Comparison of ENCODE assay signal across 23 cellular contexts in the genomic region with DNA sequence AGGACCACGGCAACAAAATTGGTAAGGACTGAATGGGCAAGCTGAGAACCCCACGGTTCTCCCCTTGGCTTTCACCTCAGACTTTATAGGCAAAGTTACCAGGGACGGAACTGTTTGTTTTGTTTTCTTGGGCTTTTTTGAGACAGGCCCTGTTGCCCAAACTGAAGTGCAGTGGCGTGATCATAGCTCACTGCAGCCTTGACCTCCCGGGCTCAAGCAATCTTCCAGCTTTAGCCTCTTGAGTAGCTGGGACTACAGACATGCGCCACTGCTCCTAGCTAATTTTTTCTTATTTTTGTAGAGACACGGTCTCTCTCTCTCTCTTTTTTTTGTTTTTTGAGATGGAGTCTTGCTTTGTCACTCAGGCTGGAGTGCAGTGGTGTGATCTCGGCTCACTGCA.
A peak's percentile ranks its signal among the peaks of the same experiment; 100 is the strongest.
DNase-seq lines count a peak whose midpoint lies in the region; ATAC-seq, FAIRE-seq and TF ChIP-seq lines count a peak whose summit lies in the region.
"Had no signal": no experiment of that assay in that cellular context is flagged by ENCODE, and none has a peak within 500 bp of the region (broad histone marks: within the 10 kb centered on the region; RNA-seq: fewer than 3 reads in every experiment).

No MANE protein-coding gene starts in this region.

- CTCF ChIA-PET in activated CD8-positive, alpha-beta T cell treated with anti-CD3 and anti-CD28 coated beads for 36 hours (lab: Charles Lee), result interaction anchor here (0.9 to 5.7 kb wide), 2 partner anchors 14 to 191 kb away, joined by 3 to 74 read pairs; no protein-coding TSS in a partner anchor
- CTCF ChIA-PET in activated CD8-positive, alpha-beta T cell treated with anti-CD3 and anti-CD28 coated beads, Interleukin-2, amount 10 ng/mL, durations not matched to agents 7 days and 5 days (lab: Charles Lee), result interaction anchor here (1.4 to 8.9 kb wide), 3 partner anchors 26 to 191 kb away, joined by 3 to 109 read pairs (median 6); no protein-coding TSS in a partner anchor
- CTCF ChIA-PET in WTC11 (lab: Charles Lee), result interaction anchor here (2.2 to 5.1 kb wide), 2 partner anchors 65 to 191 kb away, joined by 23 to 126 read pairs; no protein-coding TSS in a partner anchor
- CTCF ChIA-PET in HepG2 (lab: Yijun Ruan, JAX; ENCODE audit: low intra/inter-chr PET ratio, low total read pairs), result interaction anchor here (2.4 kb wide), 1 partner anchor 191 kb away, joined by 28 read pairs; no protein-coding TSS in a partner anchor

- H3K4me1 ChIP-seq in ovary (ENCODE audit: insufficient read depth), result peaks cover 7% of the 10 kb centered on the region
- peaks cover 4% of the 10 kb centered on the region for H3K4me1 ChIP-seq in HepG2 (ENCODE audit: insufficient read depth, low read length)
- H3K4me1 ChIP-seq: BLaER1, Caco-2, HAP-1 had no signal

- no peaks in the 10 kb centered on the region for H3K79me2 ChIP-seq in HepG2 (ENCODE audit: insufficient read depth, low read length)

- H3K4me2 ChIP-seq in HepG2 (ENCODE audit: low read depth, low read length), result no peak overlapping the region
- H3K4me2 ChIP-seq: BLaER1 had no signal

- intact Hi-C loops in activated CD8-positive, alpha-beta T cell treated with anti-CD3 and anti-CD28 coated beads for 36 hours (cut with micrococcal nuclease), result no loop called here
- intact Hi-C loops in ovary (cut with DNase I), result loop anchor here in 2 of 4 donors (5.0 kb wide), 2 partner anchors 186 to 191 kb away; partner anchors contain the start of gene HECTD4 (in 1 of the 2)
- intact Hi-C loops in HepG2 (cut with micrococcal nuclease; ENCODE audit: unreplicated experiment), result no loop called here

- no peak overlapping the region for H3K9ac ChIP-seq in HepG2 (ENCODE audit: insufficient read depth, low read depth, low read length)
- H3K9ac ChIP-seq: BLaER1 had no signal

- H3K36me3 ChIP-seq in ovary (no peaks in the 10 kb centered on the region), HepG2 (replicated peaks in 1 of 2; ENCODE audit: control insufficient read depth in 1 of 2, insufficient read depth in 2 of 2, low read length in 2 of 2) (peaks cover 2 to 48% of the 10 kb centered on the region in 2 experiments; a peak in 4 of 5 replicates)

- no peak for FAIRE-seq in HepG2 (lab: Jason Lieb, UNC)
- FAIRE-seq: A204.1, G401.6, GM12892, H54 had no signal

- ATAC-seq in activated CD8-positive, alpha-beta T cell treated with anti-CD3 and anti-CD28 coated beads for 36 hours, result no peak
- ATAC-seq in activated CD8-positive, alpha-beta T cell treated with anti-CD3 and anti-CD28 coated beads, Interleukin-2, amount 10 ng/mL, durations not matched to agents 7 days and 5 days, result no peak
- ATAC-seq in WTC11 (no peak), HepG2 (no peak)
- ATAC-seq: CD8-positive, alpha-beta T cell had no signal

- no peaks in the 10 kb centered on the region for H3K4me1 Mint-ChIP-seq in activated CD8-positive, alpha-beta T cell treated with anti-CD3 and anti-CD28 coated beads for 36 hours (ENCODE audit: low read depth)
- no peaks in the 10 kb centered on the region for H3K4me1 Mint-ChIP-seq in activated CD8-positive, alpha-beta T cell treated with anti-CD3 and anti-CD28 coated beads, Interleukin-2, amount 10 ng/mL, durations not matched to agents 7 days and 5 days (ENCODE audit: low read depth)
- H3K4me1 Mint-ChIP-seq in WTC11, result peaks cover 2% of the 10 kb centered on the region; the same call in 1 of the 2 replicates
- H3K4me1 Mint-ChIP-seq: B cell had no signal

- TF ChIP-seq POLR2A in ovary (IDR thresholded peaks at IDR 0.05) (no peak), HepG2 (IDR thresholded peaks at IDR 0.05; ENCODE audit: insufficient read depth in 1 of 2, low read depth in 2 of 2, low read length in 2 of 2) (no peak)

- H3K9me3 ChIP-seq in ovary (no peaks in the 10 kb centered on the region), HepG2 (ENCODE audit: low read length) (no peaks in the 10 kb centered on the region)
- H3K9me3 ChIP-seq: BLaER1, Caco-2, HAP-1 had no signal

- TF ChIP-seq EP300 in ovary (IDR thresholded peaks at IDR 0.05), result no peak
- no peak for TF ChIP-seq EP300 in HepG2 (IDR thresholded peaks at IDR 0.05; ENCODE audit: low read depth in 2 of 2, low read length in 2 of 2)
- TF ChIP-seq EP300 in HepG2 (CRISPR knock-in tag; IDR thresholded peaks at IDR 0.05; ENCODE audit: borderline replicate concordance), result no peak

- H2AFZ ChIP-seq in HepG2 (ENCODE audit: low read length), result no peak overlapping the region

- DNase-seq in activated CD8-positive, alpha-beta T cell treated with anti-CD3 and anti-CD28 coated beads for 36 hours, result no peak
- no peak for DNase-seq in activated CD8-positive, alpha-beta T cell treated with anti-CD3 and anti-CD28 coated beads, Interleukin-2, amount 10 ng/mL, durations not matched to agents 7 days and 5 days
- DNase-seq in WTC11 (ENCODE audit: low spot score) (no peak), ovary (peak in 3 of 5 donors; percentile 29 to 49 (median 42)), SW480 (ENCODE audit: low spot score) (no peak), HepG2 (ENCODE audit: low spot score) (no peak)
- no peak for DNase-seq in activated T-cell treated with anti-CD3 and anti-CD28 coated beads, Interleukin-2, amount 50 U/mL, for 1 hour
- DNase-seq: Caco-2; CD4-positive, CD25-positive, alpha-beta regulatory T cell; CD8-positive, alpha-beta T cell; DMS153; DND-41; GOT3; HFFc6 had no signal

- no peak for TF ChIP-seq RAD21 in HepG2 (CRISPR knock-in tag; IDR thresholded peaks at IDR 0.05)

- no peak overlapping the region for H3K4me3 ChIP-seq in ovary
- no peak overlapping the region for H3K4me3 ChIP-seq in HepG2 (replicated peaks in 1 of 3; ENCODE audit: insufficient read depth in 1 of 3, low read depth in 2 of 3, low read length in 3 of 3)
- H3K4me3 ChIP-seq: BLaER1, HAP-1 had no signal

- 33 to 70% (median 40%) methylated on average over 8 of the region's 8 CpGs for WGBS in ovary, 3 donors
- WGBS in HepG2 (ENCODE audit: low lambda C conversion rate), result 95% methylated on average over 8 of the region's 8 CpGs

- no peaks in the 10 kb centered on the region for H3K27me3 Mint-ChIP-seq in activated CD8-positive, alpha-beta T cell treated with anti-CD3 and anti-CD28 coated beads for 36 hours
- no peaks in the 10 kb centered on the region for H3K27me3 Mint-ChIP-seq in activated CD8-positive, alpha-beta T cell treated with anti-CD3 and anti-CD28 coated beads, Interleukin-2, amount 10 ng/mL, durations not matched to agents 7 days and 5 days (ENCODE audit: low read depth)
- no peaks in the 10 kb centered on the region for H3K27me3 Mint-ChIP-seq in WTC11 (ENCODE audit: low read depth)
- H3K27me3 Mint-ChIP-seq: B cell; CD4-positive, CD25-positive, alpha-beta regulatory T cell had no signal

- BruUV-seq in HepG2 (replicated peaks; lab: Mats Ljungman, UMichigan), result no TSS peak

- POLR2A ChIA-PET in activated CD8-positive, alpha-beta T cell treated with anti-CD3 and anti-CD28 coated beads for 36 hours (lab: Charles Lee), result no interaction called here
- POLR2A ChIA-PET in activated CD8-positive, alpha-beta T cell treated with anti-CD3 and anti-CD28 coated beads, Interleukin-2, amount 10 ng/mL, durations not matched to agents 7 days and 5 days (lab: Charles Lee), result interaction anchor here (0.6 kb wide), 2 partner anchors 53 to 512 kb away, joined by 3 read pairs; no protein-coding TSS in a partner anchor
- POLR2A ChIA-PET in WTC11 (lab: Charles Lee) (no interaction called here), HepG2 (lab: Yijun Ruan, JAX) (no interaction called here)

- peaks cover 11% of the 10 kb centered on the region for H3K36me3 Mint-ChIP-seq in activated CD8-positive, alpha-beta T cell treated with anti-CD3 and anti-CD28 coated beads for 36 hours (ENCODE audit: low read depth)
- H3K36me3 Mint-ChIP-seq in activated CD8-positive, alpha-beta T cell treated with anti-CD3 and anti-CD28 coated beads, Interleukin-2, amount 10 ng/mL, durations not matched to agents 7 days and 5 days (ENCODE audit: low read depth), result peaks cover 24% of the 10 kb centered on the region
- H3K36me3 Mint-ChIP-seq in WTC11, result peaks cover 24% of the 10 kb centered on the region

- H3K4me3 Mint-ChIP-seq in activated CD8-positive, alpha-beta T cell treated with anti-CD3 and anti-CD28 coated beads for 36 hours, result no peak overlapping the region
- no peak overlapping the region for H3K4me3 Mint-ChIP-seq in activated CD8-positive, alpha-beta T cell treated with anti-CD3 and anti-CD28 coated beads, Interleukin-2, amount 10 ng/mL, durations not matched to agents 7 days and 5 days
- H3K4me3 Mint-ChIP-seq in WTC11, result no peak overlapping the region
- H3K4me3 Mint-ChIP-seq: B cell; CD4-positive, CD25-positive, alpha-beta regulatory T cell; CD8-positive, alpha-beta T cell; HFFc6 had no signal

- no peak for TF ChIP-seq CTCF in activated CD8-positive, alpha-beta T cell treated with anti-CD3 and anti-CD28 coated beads for 36 hours (IDR thresholded peaks at IDR 0.05)
- no peak for TF ChIP-seq CTCF in WTC11 (IDR thresholded peaks at IDR 0.05)
- TF ChIP-seq CTCF in ovary (IDR thresholded peaks at IDR 0.05), result no peak
- no peak for TF ChIP-seq CTCF in HepG2 (CRISPR knock-in tag; IDR thresholded peaks at IDR 0.05)

- H3K27ac ChIP-seq in ovary (peak overlapping the region in 1 of 2 donors; percentile 45), HepG2 (ENCODE audit: extremely low read length, insufficient read depth, low read length) (no peak overlapping the region)
- H3K27ac ChIP-seq: 22Rv1, BLaER1, C4-2B had no signal

- peak overlapping the region; percentile 69 for H3K27ac Mint-ChIP-seq in activated CD8-positive, alpha-beta T cell treated with anti-CD3 and anti-CD28 coated beads for 36 hours
- H3K27ac Mint-ChIP-seq in activated CD8-positive, alpha-beta T cell treated with anti-CD3 and anti-CD28 coated beads, Interleukin-2, amount 10 ng/mL, durations not matched to agents 7 days and 5 days, result no peak overlapping the region
- 0 out of 2 replicates have a peak overlapping the region, but pooled peaks have one; percentile 21 for H3K27ac Mint-ChIP-seq in WTC11
- H3K27ac Mint-ChIP-seq: B cell; CD8-positive, alpha-beta T cell; HFFc6 had no signal

- in situ Hi-C loops in HepG2 (cut with HindIII; ENCODE audit: extremely low pct_ligation_motif_present, low pct_unique_long_range_greater_than_20kb), result loop anchor here (5.0 kb wide), 1 partner anchor 191 kb away; no protein-coding TSS in a partner anchor

- no peaks in the 10 kb centered on the region for H3K9me3 Mint-ChIP-seq in activated CD8-positive, alpha-beta T cell treated with anti-CD3 and anti-CD28 coated beads for 36 hours
- H3K9me3 Mint-ChIP-seq in activated CD8-positive, alpha-beta T cell treated with anti-CD3 and anti-CD28 coated beads, Interleukin-2, amount 10 ng/mL, durations not matched to agents 7 days and 5 days (ENCODE audit: insufficient read depth), result no peaks in the 10 kb centered on the region
- no peaks in the 10 kb centered on the region for H3K9me3 Mint-ChIP-seq in WTC11
- H3K9me3 Mint-ChIP-seq: CD4-positive, CD25-positive, alpha-beta regulatory T cell; CD8-positive, alpha-beta T cell; HFFc6 had no signal

- H3K27me3 ChIP-seq in ovary, result no peaks in the 10 kb centered on the region
- no peaks in the 10 kb centered on the region for H3K27me3 ChIP-seq in HepG2 (ENCODE audit: control insufficient read depth in 1 of 2, insufficient read depth in 2 of 2, low read length in 2 of 2)
- H3K27me3 ChIP-seq: BLaER1 had no signal

- no peaks in the 10 kb centered on the region for H4K20me1 ChIP-seq in HepG2 (ENCODE audit: insufficient read depth, low read length)
- H4K20me1 ChIP-seq: BLaER1 had no signal

TF ChIP-seq in HepG2, 621 proteins besides CTCF, POLR2A, EP300 and RAD21 (continues in another document):
- TF ChIP-seq ELF1 (CRISPR knock-in tag; IDR thresholded peaks at IDR 0.05), result no peak
- TF ChIP-seq ZNF570 (CRISPR knock-in tag; IDR thresholded peaks at IDR 0.05; ENCODE audit: borderline replicate concordance), result no peak

Comparison
In these comparisons a context has a peak if more than half of its experiments do, and no peak if none do; other contexts are left out.
1. DNase-seq: peak in ovary (3 of 5); none in activated CD8-positive, alpha-beta T cell treated with anti-CD3 and anti-CD28 coated beads for 36 hours (single experiment), activated CD8-positive, alpha-beta T cell treated with anti-CD3 and anti-CD28 coated beads, Interleukin-2, amount 10 ng/mL, durations not matched to agents 7 days and 5 days (single experiment), WTC11 (single experiment), SW480 (single experiment), activated T-cell treated with anti-CD3 and anti-CD28 coated beads, Interleukin-2, amount 50 U/mL, for 1 hour (single experiment) and HepG2 (single experiment).